Comparison of ENCODE assay signal across 13 cellular contexts in the genomic region with DNA sequence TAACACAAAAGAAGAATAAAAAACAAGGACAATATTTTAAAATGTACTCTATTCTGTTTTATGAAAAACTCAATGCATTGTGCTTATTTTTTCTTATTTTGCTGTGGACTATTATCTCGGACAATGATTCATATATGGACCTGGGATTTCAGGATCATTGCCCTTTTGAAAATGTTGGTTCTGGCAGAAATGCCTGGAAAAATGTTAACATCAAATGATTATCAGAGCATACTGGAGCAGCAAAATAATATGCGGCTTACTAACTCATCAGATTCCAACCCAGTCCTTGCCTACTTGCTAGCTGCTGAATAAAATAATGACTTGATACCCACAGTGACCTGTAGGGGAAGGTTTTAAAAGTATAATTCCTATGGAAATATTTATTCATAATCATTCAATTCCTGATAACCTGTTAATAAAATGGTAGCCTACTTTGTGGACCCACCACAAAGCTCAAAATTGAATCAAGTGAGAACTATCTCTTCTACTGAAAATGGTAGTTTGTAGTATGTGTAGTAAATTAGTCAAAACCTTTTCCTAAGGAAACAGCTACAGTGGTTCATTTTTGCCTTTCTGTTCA.
A peak's percentile ranks its signal among the peaks of the same experiment; 100 is the strongest.
DNase-seq lines count a peak whose midpoint lies in the region; ATAC-seq and TF ChIP-seq lines count a peak whose summit lies in the region.
"Had no signal": no experiment of that assay in that cellular context is flagged by ENCODE, and none has a peak within 500 bp of the region (broad histone marks: within the 10 kb centered on the region; RNA-seq: fewer than 3 reads in every experiment).

No MANE protein-coding gene starts in this region.

- no peak overlapping the region for H2AK5ac ChIP-seq in H9 (ENCODE audit: insufficient read length, low read length)

- WGBS in H9 (ENCODE audit: extremely low coverage, insufficient read length, low lambda C conversion rate): no CpG with 5 or more reads among the region's 2 CpGs

- H3K4me1 ChIP-seq in H9 (ENCODE audit: insufficient read depth, low read length): no peaks in the 10 kb centered on the region
- no peaks in the 10 kb centered on the region for H3K4me1 ChIP-seq in PC-3 (ENCODE audit: insufficient read depth, low read length)

- no peaks in the 10 kb centered on the region for H3K79me1 ChIP-seq in H9 (ENCODE audit: insufficient read depth, low read depth, low read length, poor library complexity, severe bottlenecking)

- H4K8ac ChIP-seq in H9 (replicated peaks; ENCODE audit: insufficient read length, low read depth, low read length): no peak overlapping the region

- H3K4me1 Mint-ChIP-seq in H9: peaks cover 0 to 4% of the 10 kb centered on the region in 2 experiments; a peak in 2 of 4 replicates
- H3K4me1 Mint-ChIP-seq in activated naive CD4-positive, alpha-beta T cell treated with anti-CD3 and anti-CD28 coated beads for 36 hours (ENCODE audit: low read depth): peaks cover 12% of the 10 kb centered on the region

- H3K14ac ChIP-seq in H9 (ENCODE audit: insufficient read depth, low read length): no peak overlapping the region

- H3K4me2 ChIP-seq in H9 (ENCODE audit: insufficient read depth, insufficient read length, low read length): no peak overlapping the region
- no peak overlapping the region for H3K4me2 ChIP-seq in PC-3 (ENCODE audit: low read length)

- no peaks in the 10 kb centered on the region for H3K79me2 ChIP-seq in H9 (ENCODE audit: insufficient read depth, low read length)
- no peaks in the 10 kb centered on the region for H3K79me2 ChIP-seq in PC-3 (ENCODE audit: low read length)

- H3K18ac ChIP-seq in H9 (ENCODE audit: insufficient read length, low read depth, low read length): no peak overlapping the region

- H3K27me3 ChIP-seq in H9 (ENCODE audit: insufficient read depth, low read length): no peaks in the 10 kb centered on the region
- H3K27me3 ChIP-seq in PC-3 (ENCODE audit: low read length): peaks cover 30% of the 10 kb centered on the region

- H2BK120ac ChIP-seq in H9 (ENCODE audit: low read depth, low read length, poor library complexity, severe bottlenecking): no peak overlapping the region

- no peak overlapping the region for H3K56ac ChIP-seq in H9 (ENCODE audit: insufficient read length, low read depth, low read length)

- DNase-seq in H9 (no peak), PC-3 (no peak), epithelial cell of proximal tubule (ENCODE audit: low read depth) (no peak), renal cortical epithelial cell (ENCODE audit: low read depth) (peak; percentile 25), caudate nucleus (lab: John Stamatoyannopoulos, UW) (no peak), SW480 (ENCODE audit: low spot score) (no peak)
- DNase-seq in activated naive CD4-positive, alpha-beta T cell treated with anti-CD3 and anti-CD28 coated beads for 36 hours: no peak
- DNase-seq: C1 segment of cervical spinal cord, NCI-H1417, NCI-H187 treated with DMSO at 0.1 percent for 48 hours, NCI-H345, NCI-H524 treated with DMSO at 0.1 percent for 48 hours had no signal

- H3K9me2 ChIP-seq in PC-3 (replicated peaks; ENCODE audit: low read length): no peaks in the 10 kb centered on the region

- no peak overlapping the region for H3T11ph ChIP-seq in H9 (ENCODE audit: low read length)

- H2AFZ ChIP-seq in H9 (ENCODE audit: low read length): no peak overlapping the region
- H2AFZ ChIP-seq in PC-3 (ENCODE audit: low read length): no peak overlapping the region

- no peak overlapping the region for H4K5ac ChIP-seq in H9 (ENCODE audit: insufficient read length, low read depth, low read length)

- H3K27ac ChIP-seq in H9 (ENCODE audit: insufficient read length, low read depth, low read length) (no peak overlapping the region), PC-3 (ENCODE audit: low read length) (no peak overlapping the region), caudate nucleus (ENCODE audit: low read depth, low read length) (no peak overlapping the region)

- CTCF ChIA-PET in PC-3 (lab: Charles Lee): no interaction called here
- CTCF ChIA-PET in activated naive CD4-positive, alpha-beta T cell treated with anti-CD3 and anti-CD28 coated beads for 36 hours (lab: Charles Lee): interaction anchor here (1.5 kb wide), 1 partner anchor 20 kb away, joined by 3 read pairs; no protein-coding TSS in a partner anchor

- no peaks in the 10 kb centered on the region for H3F3A ChIP-seq in PC-3 (ENCODE audit: low read length, unreplicated experiment)

- H3K36me3 Mint-ChIP-seq in H9 (ENCODE audit: insufficient read depth in 1 of 3, low read depth in 3 of 3): no peaks in the 10 kb centered on the region
- no peaks in the 10 kb centered on the region for H3K36me3 Mint-ChIP-seq in activated naive CD4-positive, alpha-beta T cell treated with anti-CD3 and anti-CD28 coated beads for 36 hours (ENCODE audit: low read depth)

- no peaks in the 10 kb centered on the region for H3K27me3 Mint-ChIP-seq in H9 (ENCODE audit: low read depth)
- no peaks in the 10 kb centered on the region for H3K27me3 Mint-ChIP-seq in activated naive CD4-positive, alpha-beta T cell treated with anti-CD3 and anti-CD28 coated beads for 36 hours (ENCODE audit: low read depth)

- H2BK12ac ChIP-seq in H9 (ENCODE audit: insufficient read length, low read depth, low read length): no peak overlapping the region

- no peak overlapping the region for H3K9ac ChIP-seq in H9 (ENCODE audit: extremely low read depth, insufficient read length, low read length)
- H3K9ac ChIP-seq in PC-3 (ENCODE audit: low read length): no peak overlapping the region

- H3K9me3 Mint-ChIP-seq in H9: no peaks in the 10 kb centered on the region
- no peaks in the 10 kb centered on the region for H3K9me3 Mint-ChIP-seq in activated naive CD4-positive, alpha-beta T cell treated with anti-CD3 and anti-CD28 coated beads for 36 hours

- H3K4ac ChIP-seq in H9 (ENCODE audit: low read depth, low read length): no peak overlapping the region

- ATAC-seq in PC-3 (no peak), HG02642 (IDR thresholded peaks at IDR 0.05; ENCODE audit: poor library complexity, unreplicated experiment) (no peak)

- H3K23ac ChIP-seq in H9 (ENCODE audit: insufficient read length, low read depth, low read length): no peak overlapping the region

- no peaks in the 10 kb centered on the region for H3K9me3 ChIP-seq in H9 (ENCODE audit: control insufficient read depth, low read depth, low read length)
- H3K9me3 ChIP-seq in PC-3 (ENCODE audit: low read length): no peaks in the 10 kb centered on the region

- H3K4me3 Mint-ChIP-seq in H9: no peak overlapping the region
- no peak overlapping the region for H3K4me3 Mint-ChIP-seq in activated naive CD4-positive, alpha-beta T cell treated with anti-CD3 and anti-CD28 coated beads for 36 hours

- intact Hi-C loops in PC-3 (cut with micrococcal nuclease): no loop called here
- intact Hi-C loops in activated naive CD4-positive, alpha-beta T cell treated with anti-CD3 and anti-CD28 coated beads for 36 hours (cut with micrococcal nuclease): no loop called here

- TF ChIP-seq CTCF in H9 (conservative IDR thresholded peaks at IDR 0.05) (peak; percentile 32; the same call in 1 of the 3 replicates), PC-3 (conservative IDR thresholded peaks at IDR 0.05; ENCODE audit: low read depth, low read length) (peak; percentile 33; the same call in 1 of the 2 replicates), epithelial cell of proximal tubule (conservative IDR thresholded peaks at IDR 0.05; ENCODE audit: low read depth, low read length) (peak; percentile 13)

- no TSS peak for BruUV-seq in PC-3 (replicated peaks; lab: Mats Ljungman, UMichigan)

- POLR2A ChIA-PET in PC-3 (lab: Charles Lee; ENCODE audit: unreplicated experiment): no interaction called here

- H4K91ac ChIP-seq in H9 (ENCODE audit: insufficient read length, low read depth, low read length): no peak overlapping the region

- H2BK20ac ChIP-seq in H9 (ENCODE audit: low read depth, low read length, poor library complexity, severe bottlenecking): no peak overlapping the region

- no peaks in the 10 kb centered on the region for H3K23me2 ChIP-seq in H9 (ENCODE audit: insufficient read length, low read depth, low read length, poor library complexity, severe bottlenecking)

- no peak overlapping the region for H3K27ac Mint-ChIP-seq in H9
- no peak overlapping the region for H3K27ac Mint-ChIP-seq in activated naive CD4-positive, alpha-beta T cell treated with anti-CD3 and anti-CD28 coated beads for 36 hours

- H4K20me1 ChIP-seq in H9 (ENCODE audit: control insufficient read depth, insufficient read depth, insufficient read length) (no peaks in the 10 kb centered on the region), PC-3 (ENCODE audit: low read length) (no peaks in the 10 kb centered on the region)

- H3K4me3 ChIP-seq in PC-3 (ENCODE audit: low read length) (no peak overlapping the region), epithelial cell of proximal tubule (ENCODE audit: low read depth, low read length) (no peak overlapping the region)

- no peaks in the 10 kb centered on the region for H3K36me3 ChIP-seq in PC-3 (ENCODE audit: low read depth, low read length)

- no peak overlapping the region for H2BK5ac ChIP-seq in H9 (ENCODE audit: insufficient read length, low read length)

- H2BK15ac ChIP-seq in H9 (ENCODE audit: low read depth, low read length): no peak overlapping the region
